In genomic region chr4:23333946-23334878, GRCh38 we compare ENCODE assay signal across 1 cellular context.
A peak's percentile ranks its signal among the peaks of the same experiment; 100 is the strongest.
TF ChIP-seq lines count a peak whose summit lies in the region.

No MANE protein-coding gene starts in this region.

TF ChIP-seq in H1, 55 proteins besides CTCF, POLR2A, EP300 and RAD21:
- TF ChIP-seq TAF1 (IDR thresholded peaks at IDR 0.05; ENCODE audit: low read depth, low read length) (0 out of 2 replicates have a peak, but pooled peaks have one; percentile 44), GABPA (IDR thresholded peaks at IDR 0.05; ENCODE audit: borderline replicate concordance, insufficient read depth, low read length) (no peak), TBP (IDR thresholded peaks at IDR 0.05; ENCODE audit: low read depth, low read length) (peak; percentile 58), USF2 (IDR thresholded peaks at IDR 0.05; ENCODE audit: low read length) (peak; percentile 74), CHD7 (IDR thresholded peaks at IDR 0.05; ENCODE audit: insufficient replicate concordance, low read length) (no peak), CEBPB (IDR thresholded peaks at IDR 0.05; ENCODE audit: low read depth, low read length) (peak; percentile 39; the same call in 1 of the 2 replicates), HDAC6 (IDR thresholded peaks at IDR 0.05; ENCODE audit: low read depth, low read length) (no peak), CREB1 (IDR thresholded peaks at IDR 0.05) (no peak), SP4 (IDR thresholded peaks at IDR 0.05; ENCODE audit: low read length) (0 out of 2 replicates have a peak, but pooled peaks have one; percentile 16), RBBP5 (IDR thresholded peaks at IDR 0.05; ENCODE audit: borderline replicate concordance, low read depth, low read length) (no peak)
